In the genomic region with DNA sequence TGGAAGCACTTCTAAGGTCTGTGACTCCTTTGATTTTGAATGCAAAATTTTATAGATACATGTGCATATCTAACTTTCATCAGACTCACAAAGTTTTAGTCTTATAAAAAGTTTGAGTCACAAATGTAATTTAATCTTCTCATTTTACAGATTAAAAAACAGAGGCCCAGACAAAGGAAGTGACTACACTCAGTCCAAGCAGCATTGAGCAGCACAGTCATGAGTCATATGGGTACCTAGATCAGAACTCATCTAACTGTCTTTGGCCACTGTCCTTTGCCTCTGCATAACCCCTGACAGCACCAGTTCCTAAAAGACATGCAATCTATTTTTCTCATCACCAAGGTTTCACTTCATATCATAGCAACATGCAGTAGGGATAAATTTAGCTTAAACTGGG, we compare ENCODE assay signal across 17 cellular contexts.
DNase-seq lines count a peak whose midpoint lies in the region; ATAC-seq, FAIRE-seq and TF ChIP-seq lines count a peak whose summit lies in the region.
"Had no signal": no experiment of that assay in that cellular context is flagged by ENCODE, and none has a peak within 500 bp of the region (broad histone marks: within the 10 kb centered on the region; RNA-seq: fewer than 3 reads in every experiment).

No MANE protein-coding gene starts in this region.

- no peaks in the 10 kb centered on the region for H3K27me3 ChIP-seq in bronchial epithelial cell (ENCODE audit: control insufficient read depth, insufficient read depth, low read length)
- H3K27me3 ChIP-seq: right lobe of liver, thyroid gland had no signal

- ATAC-seq in GM21381 (IDR thresholded peaks at IDR 0.05; ENCODE audit: unreplicated experiment) (peak; percentile 51), HG03354 (IDR thresholded peaks at IDR 0.05; ENCODE audit: poor library complexity, severe bottlenecking, unreplicated experiment) (peak; percentile 76)
- ATAC-seq: mucosa of descending colon, right lobe of liver had no signal

- no peak for TF ChIP-seq POLR2A in erythroblast (IDR thresholded peaks at IDR 0.05; ENCODE audit: low read length)

- H3K4me3 ChIP-seq in bronchial epithelial cell (ENCODE audit: low read depth, low read length) = no peak overlapping the region
- H3K4me3 ChIP-seq: mucosa of descending colon, right lobe of liver, thyroid gland had no signal

- TF ChIP-seq CTCF in bronchial epithelial cell (IDR thresholded peaks at IDR 0.05; ENCODE audit: insufficient read depth, low read length, severe bottlenecking) = no peak

- peak; percentile 24 for DNase-seq in DMS53 (lab: John Stamatoyannopoulos, UW)
- DNase-seq in DMS53 treated with DMSO at 0.1 percent for 48 hours (lab: John Stamatoyannopoulos, UW; ENCODE audit: unreplicated experiment) = no peak
- peak; percentile 43 for DNase-seq in bronchial epithelial cell (ENCODE audit: low read depth)
- DNase-seq in DMS 273 (lab: John Stamatoyannopoulos, UW; ENCODE audit: unreplicated experiment) = no peak
- no peak for DNase-seq in erythroblast (lab: John Stamatoyannopoulos, UW)
- DNase-seq in NCI-H345 treated with DMSO at 0.1 percent for 48 hours (lab: John Stamatoyannopoulos, UW; ENCODE audit: unreplicated experiment) = no peak
- DNase-seq: activated T-cell treated with anti-CD3 and anti-CD28 coated beads, Interleukin-2, amount 50 U/mL, for 48 hours; C1 segment of cervical spinal cord; DMS79; mucosa of descending colon; NCI-H1417 treated with DMSO at 0.1 percent for 48 hours; NCI-H345; right lobe of liver; stimulated activated CD4-positive, alpha-beta T cell treated with anti-CD3 and anti-CD28 coated beads, Interleukin-2, amount 100 ng/mL, for 24 hours; thyroid gland had no signal

- FAIRE-seq in bronchial epithelial cell (lab: Jason Lieb, UNC) = no peak

- H3K36me3 ChIP-seq in bronchial epithelial cell (ENCODE audit: control insufficient read depth, insufficient read depth, low read length) = no peaks in the 10 kb centered on the region
- H3K36me3 ChIP-seq: right lobe of liver, thyroid gland had no signal

Comparison
In these comparisons a context has a peak if more than half of its experiments do, and no peak if none do; other contexts are left out.
1. DNase-seq: peak in DMS53 (single experiment) and bronchial epithelial cell (single experiment); none in DMS53 treated with DMSO at 0.1 percent for 48 hours (single experiment), DMS 273 (single experiment), erythroblast (0 of 2) and NCI-H345 treated with DMSO at 0.1 percent for 48 hours (single experiment).